8 cellular contexts compared by ENCODE assay signal in the genomic region with DNA sequence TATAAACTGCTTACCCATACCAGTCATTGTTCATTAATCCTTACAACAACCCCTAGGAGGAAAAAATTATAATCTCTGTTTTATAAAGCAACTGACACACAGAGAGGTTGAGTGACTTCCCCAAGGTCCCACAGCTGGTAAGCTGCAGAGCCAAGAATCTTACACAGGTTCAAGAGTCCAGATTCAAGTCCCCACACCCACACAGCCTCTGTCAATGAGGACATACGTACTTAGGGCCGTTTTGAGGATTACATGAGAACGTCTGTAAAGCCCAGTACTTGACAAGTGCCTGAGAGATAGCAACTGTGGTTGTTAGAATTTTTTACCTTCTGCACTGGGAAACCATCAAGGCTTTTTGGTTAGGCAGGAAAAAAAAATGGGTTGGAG. TPM values are rescaled to one million over a fixed set of nuclear protein-coding genes. Genes with fewer than 3 reads are reported as not detected.
A peak's percentile ranks its signal among the peaks of the same experiment; 100 is the strongest.
DNase-seq lines count a peak whose midpoint lies in the region; ATAC-seq and TF ChIP-seq lines count a peak whose summit lies in the region.

No MANE protein-coding gene starts in this region.

- peak overlapping the region; percentile 86 for H3K4me3 Mint-ChIP-seq in activated T-helper 17 cell treated with anti-CD3 and anti-CD28 coated beads, Interleukin-2, amount 50 U/mL, for 72 hours

- peaks cover 3 to 9% of the 10 kb centered on the region in 2 donors for H3K4me1 ChIP-seq in thoracic aorta (ENCODE audit: control insufficient read depth in 1 of 2, low read depth in 2 of 2)

- H3K27me3 Mint-ChIP-seq in activated T-helper 17 cell treated with anti-CD3 and anti-CD28 coated beads, Interleukin-2, amount 50 U/mL, for 72 hours, result no peaks in the 10 kb centered on the region

- TF ChIP-seq CTCF in AG10803 (conservative IDR thresholded peaks at IDR 0.05; ENCODE audit: low read length) (no peak), HFF-Myc (IDR thresholded peaks at IDR 0.05; ENCODE audit: low read depth, low read length, missing control alignments) (no peak), thoracic aorta (IDR thresholded peaks at IDR 0.05) (no peak)

- peak; percentile 21 for ATAC-seq in activated T-helper 17 cell treated with anti-CD3 and anti-CD28 coated beads, Interleukin-2, amount 50 U/mL, for 72 hours (replicated peaks)
- peak; percentile 36 for ATAC-seq in thoracic aorta (ENCODE audit: insufficient number of reproducible peaks, low FRiP score, low read depth)

- peaks cover 2% of the 10 kb centered on the region for H3K9me3 ChIP-seq in iPS-18c (ENCODE audit: control insufficient read depth, insufficient read depth, low read length)
- no peaks in the 10 kb centered on the region for H3K9me3 ChIP-seq in thoracic aorta

- H3K27me3 ChIP-seq in thoracic aorta (replicated peaks; ENCODE audit: insufficient read depth), result no peaks in the 10 kb centered on the region

- H3K4me3 ChIP-seq in AG10803 (ENCODE audit: low read length) (peak overlapping the region; percentile 65), HFF-Myc (replicated peaks; ENCODE audit: low read depth, low read length) (peak overlapping the region; percentile 46), iPS-18c (ENCODE audit: insufficient read depth, low read depth, low read length) (peak overlapping the region; percentile 52; the same call in 1 of the 2 replicates), thoracic aorta (peak overlapping the region; percentile 83)

- H3K27ac Mint-ChIP-seq in activated T-helper 17 cell treated with anti-CD3 and anti-CD28 coated beads, Interleukin-2, amount 50 U/mL, for 72 hours, result peak overlapping the region; percentile 88

- no peaks in the 10 kb centered on the region for H3K9me3 Mint-ChIP-seq in activated T-helper 17 cell treated with anti-CD3 and anti-CD28 coated beads, Interleukin-2, amount 50 U/mL, for 72 hours

- H3K36me3 ChIP-seq in thoracic aorta, result no peaks in the 10 kb centered on the region

- intact Hi-C loops in posterior vena cava (cut with DNase I), result no loop called here

- H3K27ac ChIP-seq in thoracic aorta, result peak overlapping the region; percentile 71 to 81

- H3K36me3 Mint-ChIP-seq in activated T-helper 17 cell treated with anti-CD3 and anti-CD28 coated beads, Interleukin-2, amount 50 U/mL, for 72 hours (ENCODE audit: low read depth), result no peaks in the 10 kb centered on the region

- H3K4me1 Mint-ChIP-seq in activated T-helper 17 cell treated with anti-CD3 and anti-CD28 coated beads, Interleukin-2, amount 50 U/mL, for 72 hours, result peaks cover 9% of the 10 kb centered on the region

- DNase-seq in AG10803 (ENCODE audit: low read depth) (peak; percentile 17), HFF-Myc (ENCODE audit: extremely low read depth, low read depth) (no peak), thoracic aorta (ENCODE audit: low spot score) (no peak), AG08395 (ENCODE audit: low spot score) (no peak), UCSD-AML1 (lab: John Stamatoyannopoulos, UW; ENCODE audit: unreplicated experiment) (no peak), posterior vena cava (ENCODE audit: low spot score) (no peak)

RNA-seq across cellular contexts. Expression of a gene that starts 0.6 kb away (rescaled TPM):
- total RNA-seq in activated T-helper 17 cell treated with anti-CD3 and anti-CD28 coated beads, Interleukin-2, amount 50 U/mL, for 72 hours, result 10 to 100 TPM in 1 of 2 donors, 1 to 10 TPM in 1; 5.1 to 12.7 TPM
- total RNA-seq in thoracic aorta (10 to 100 TPM; 12.3 to 24.4 TPM), posterior vena cava (10 to 100 TPM; 14.0 to 14.7 TPM)
